ENCODE assay signal across 19 cellular contexts in genomic region chr4:163171590-163171989, GRCh38.
"Had no signal": no experiment of that assay in that cellular context is flagged by ENCODE, and none has a peak within 500 bp of the region (broad histone marks: within the 10 kb centered on the region; RNA-seq: fewer than 3 reads in every experiment).

No MANE protein-coding gene starts in this region.

- H3K4me3 Mint-ChIP-seq: activated CD4-positive, alpha-beta T cell treated with anti-CD3 and anti-CD28 coated beads, Interleukin-2, amount 10 ng/mL, durations not matched to agents 7 days and 5 days; activated CD8-positive, alpha-beta T cell treated with anti-CD3 and anti-CD28 coated beads, Interleukin-2, amount 10 ng/mL, durations not matched to agents 7 days and 5 days; activated naive CD4-positive, alpha-beta T cell treated with anti-CD3 and anti-CD28 coated beads, Interleukin-2, amount 50 U/mL, for 24 hours; activated T-helper 1 cell treated with anti-CD3 and anti-CD28 coated beads, Interleukin-12 subunit alpha, Interleukin-12 subunit beta, Interleukin-2, Interleukin-4 antibody, amounts not matched to agents 30 ng/mL and 10 ng/mL and 1 ng/mL, durations not matched to agents 14 hours and 24 hours and 36 hours; brain; stimulated activated naive CD8-positive, alpha-beta T cell treated with anti-CD3 and anti-CD28 coated beads, Interleukin-15, amount 100 ng/mL, for 72 hours had no signal

- H3K27me3 Mint-ChIP-seq: stimulated activated naive CD8-positive, alpha-beta T cell treated with anti-CD3 and anti-CD28 coated beads, Interleukin-15, amount 100 ng/mL, for 72 hours had no signal

- H3K27ac Mint-ChIP-seq: activated CD4-positive, alpha-beta T cell treated with anti-CD3 and anti-CD28 coated beads, Interleukin-2, amount 10 ng/mL, durations not matched to agents 7 days and 5 days; activated CD8-positive, alpha-beta T cell treated with anti-CD3 and anti-CD28 coated beads, Interleukin-2, amount 10 ng/mL, durations not matched to agents 7 days and 5 days; activated T-helper 1 cell treated with anti-CD3 and anti-CD28 coated beads, Interleukin-12 subunit alpha, Interleukin-12 subunit beta, Interleukin-2, Interleukin-4 antibody, amounts not matched to agents 30 ng/mL and 10 ng/mL and 1 ng/mL, durations not matched to agents 14 hours and 24 hours and 36 hours; brain had no signal

- ATAC-seq: activated CD8-positive, alpha-beta T cell treated with anti-CD3 and anti-CD28 coated beads, Interleukin-2, amount 10 ng/mL, durations not matched to agents 7 days and 5 days; gastroesophageal sphincter; left ventricle myocardium superior; right lobe of liver; stimulated activated naive CD8-positive, alpha-beta T cell treated with anti-CD3 and anti-CD28 coated beads, Interleukin-15, amount 100 ng/mL, for 72 hours had no signal

- H3K36me3 Mint-ChIP-seq: activated naive CD4-positive, alpha-beta T cell treated with anti-CD3 and anti-CD28 coated beads, Interleukin-2, amount 50 U/mL, for 24 hours; brain had no signal

- FAIRE-seq: islet of Langerhans, urothelium cell line had no signal

- H3K9me3 Mint-ChIP-seq: activated CD4-positive, alpha-beta T cell treated with anti-CD3 and anti-CD28 coated beads, Interleukin-2, amount 10 ng/mL, durations not matched to agents 7 days and 5 days; activated naive CD4-positive, alpha-beta T cell treated with anti-CD3 and anti-CD28 coated beads, Interleukin-2, amount 50 U/mL, for 24 hours; activated T-helper 1 cell treated with anti-CD3 and anti-CD28 coated beads, Interleukin-12 subunit alpha, Interleukin-12 subunit beta, Interleukin-2, Interleukin-4 antibody, amounts not matched to agents 30 ng/mL and 10 ng/mL and 1 ng/mL, durations not matched to agents 14 hours and 24 hours and 36 hours; stimulated activated naive CD8-positive, alpha-beta T cell treated with anti-CD3 and anti-CD28 coated beads, Interleukin-15, amount 100 ng/mL, for 72 hours had no signal

- DNase-seq: activated CD4-positive, alpha-beta T cell treated with anti-CD3 and anti-CD28 coated beads, Interleukin-2, amount 10 ng/mL, durations not matched to agents 7 days and 5 days; activated CD4-positive, CD25-positive, alpha-beta regulatory T cell treated with anti-CD3 and anti-CD28 coated beads, Interleukin-2, amount 50 U/mL, for 72 hours; activated CD8-positive, alpha-beta T cell treated with anti-CD3 and anti-CD28 coated beads, Interleukin-2, amount 10 ng/mL, durations not matched to agents 7 days and 5 days; activated gamma-delta T cell; aorta; head of caudate nucleus; left ventricle myocardium superior; mammary epithelial cell; posterior cingulate gyrus; right lobe of liver; stimulated activated CD4-positive, alpha-beta T cell treated with anti-CD3 and anti-CD28 coated beads, Interleukin-1b, Interleukin-23, amount 100 ng/mL, for 48 hours; stimulated activated naive CD8-positive, alpha-beta T cell treated with anti-CD3 and anti-CD28 coated beads, Interleukin-15, amount 100 ng/mL, for 72 hours; WERI-Rb-1 had no signal
